Comparison of ENCODE assay signal across 8 cellular contexts in the genomic region with DNA sequence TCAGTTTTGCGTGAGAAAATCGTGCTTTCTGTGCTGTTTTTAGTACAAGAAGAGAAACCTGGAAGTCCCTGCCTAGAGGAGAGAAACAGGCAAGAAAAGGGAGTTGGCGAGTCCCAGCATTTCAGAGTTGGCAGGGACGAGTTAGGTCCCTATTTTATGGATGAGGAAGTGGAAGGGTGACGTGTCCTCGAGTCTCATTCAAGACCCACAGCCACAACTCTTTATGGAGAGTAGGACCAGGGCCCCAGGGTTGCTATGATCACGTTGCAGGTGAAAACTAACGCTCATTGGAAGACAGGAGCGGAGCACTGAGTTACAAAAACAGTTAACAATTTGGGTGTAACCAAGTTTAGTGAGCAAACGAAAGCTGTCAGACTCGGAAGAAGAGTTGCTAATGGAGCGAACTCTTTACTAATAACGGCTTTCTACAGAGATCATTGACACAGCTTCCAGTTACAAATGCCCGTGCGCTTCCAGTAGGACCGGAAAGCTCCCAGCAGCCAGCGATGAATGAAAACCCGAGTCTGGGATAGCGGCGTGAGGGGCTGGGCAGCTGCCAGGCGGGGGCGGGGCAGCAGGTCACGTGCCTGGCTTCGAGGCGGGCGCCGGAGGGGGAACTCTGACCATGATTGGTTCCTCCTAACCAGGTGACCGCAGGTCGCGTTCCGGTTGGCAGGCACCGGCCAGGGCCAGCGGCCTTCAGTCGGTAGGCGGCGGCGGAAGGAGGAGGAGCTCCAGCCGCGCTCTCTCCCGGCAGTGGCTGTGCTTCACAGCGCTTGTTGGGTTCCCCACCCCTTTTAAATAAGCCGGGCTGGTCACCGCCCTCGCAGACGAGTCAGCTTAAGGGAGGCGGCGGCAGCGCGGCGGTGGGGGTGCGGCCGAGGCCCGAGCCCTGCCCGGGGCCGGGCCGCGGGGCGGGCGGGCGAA. TPM values are rescaled to one million over a fixed set of nuclear protein-coding genes. Genes with fewer than 3 reads are reported as not detected.
DNase-seq lines count a peak whose midpoint lies in the region; ATAC-seq and TF ChIP-seq lines count a peak whose summit lies in the region.

A gene (plus strand): TSS at position 827 of the 927 bp plus-strand sequence. CDS start 257 bp downstream, outside the sequence.

- no peaks in the 10 kb centered on the region for H3K27me3 Mint-ChIP-seq in type B pancreatic cell

- DNase-seq in GM12865 (ENCODE audit: low read depth): peak; percentile 99
- DNase-seq in NCI-H1417 treated with DMSO at 0.1 percent for 48 hours (lab: John Stamatoyannopoulos, UW): peak; percentile 90
- peak; percentile 98 for DNase-seq in SW480 (ENCODE audit: low spot score)
- peak; percentile 99 to 100 (median 99) for DNase-seq in adrenal gland
- peak; percentile 99 to 100 (median 100) for DNase-seq in heart left ventricle
- peak; percentile 98 for DNase-seq in pons (ENCODE audit: low spot score)
- peak; percentile 99 for DNase-seq in type B pancreatic cell (ENCODE audit: extremely low spot score, unreplicated experiment)

- H3K27me3 ChIP-seq in adrenal gland (no peaks in the 10 kb centered on the region), heart left ventricle (no peaks in the 10 kb centered on the region)

- H3K36me3 Mint-ChIP-seq in type B pancreatic cell: peaks cover 11% of the 10 kb centered on the region

- H3K4me3 ChIP-seq in GM12865 (ENCODE audit: low read depth, low read length) (peak within 1 kb of the TSS; percentile 70), adrenal gland (peak within 1 kb of the TSS; percentile 58 to 96 (median 88)), heart left ventricle (peak within 1 kb of the TSS; percentile 72 to 97 (median 90))

- peak within 1 kb of the TSS in 4 of 5 donors; percentile 68 to 95 (median 82) for H3K27ac ChIP-seq in adrenal gland
- H3K27ac ChIP-seq in heart left ventricle: peak within 1 kb of the TSS; percentile 79 to 95 (median 90)

- no peaks in the 10 kb centered on the region for H3K9me3 Mint-ChIP-seq in type B pancreatic cell

- peaks cover 14% of the 10 kb centered on the region for H3K4me1 Mint-ChIP-seq in type B pancreatic cell (ENCODE audit: unreplicated experiment)

- ATAC-seq in HG02763 (IDR thresholded peaks at IDR 0.05; ENCODE audit: unreplicated experiment): peak; percentile 97
- peak; percentile 99 to 100 (median 100) for ATAC-seq in heart left ventricle

- H3K27ac Mint-ChIP-seq in type B pancreatic cell: peak within 1 kb of the TSS; percentile 95

- H3K9me3 ChIP-seq in adrenal gland (replicated peaks in 1 of 3) (no peaks in the 10 kb centered on the region), heart left ventricle (no peaks in the 10 kb centered on the region)

- 0% methylated on average over 16 to 60 of the region's 60 CpGs for WGBS in adrenal gland, 4 donors
- 0 to 1% (median 0%) methylated on average over 32 to 60 of the region's 60 CpGs for WGBS in heart left ventricle, 4 donors

- H3K4me1 ChIP-seq in adrenal gland (replicated peaks in 1 of 2) (peaks cover 5 to 17% of the 10 kb centered on the region in 2 donors), heart left ventricle (peaks cover 0 to 28% (median 13%) of the 10 kb centered on the region in 12 donors)

- H3K36me3 ChIP-seq in adrenal gland (replicated peaks in 1 of 2) (no peaks in the 10 kb centered on the region), heart left ventricle (no peaks in the 10 kb centered on the region)

- peak within 1 kb of the TSS; percentile 96 for H3K4me3 Mint-ChIP-seq in type B pancreatic cell

- TF ChIP-seq POLR2A in adrenal gland (IDR thresholded peaks at IDR 0.05) (peak; percentile 72 to 98), heart left ventricle (IDR thresholded peaks at IDR 0.05) (peak; percentile 59 to 95)

- intact Hi-C loops in adrenal gland (cut with DNase I): loop anchor here in 1 of 2 donors (5.0 kb wide), 1 partner anchor 84 kb away; a partner anchor contains a TSS
- intact Hi-C loops in heart left ventricle (cut with DNase I): loop anchor here (1.0 to 10.0 kb wide), 7 partner anchors 84 to 946 kb away; a partner anchor contains a TSS

- TF ChIP-seq CTCF in GM12865 (IDR thresholded peaks at IDR 0.05; ENCODE audit: insufficient read depth, low read depth, low read length, missing control alignments): no peak
- peak in 4 of 6 experiments; percentile 38 to 56 (median 46) for TF ChIP-seq CTCF in adrenal gland (IDR thresholded peaks at IDR 0.05)
- peak in 9 of 12 donors; percentile 14 to 56 (median 31) for TF ChIP-seq CTCF in heart left ventricle (IDR thresholded peaks at IDR 0.05)
- TF ChIP-seq CTCF in type B pancreatic cell (conservative IDR thresholded peaks at IDR 0.05): peak; percentile 41

RNA-seq across cellular contexts. Expression of the gene that starts here (rescaled TPM):
- 10 to 100 TPM in 2 of 8 donors, 1 to 10 TPM in 6; 2.0 to 11.6 (median 6.6) TPM for total RNA-seq in adrenal gland
- polyA plus RNA-seq in adrenal gland: 10 to 100 TPM in 1 of 3 donors, 1 to 10 TPM in 2; 3.9 to 13.3 (median 5.1) TPM
- 10 to 100 TPM in 5 of 9 donors, 1 to 10 TPM in 4; 4.5 to 17.5 (median 10.9) TPM for total RNA-seq in heart left ventricle
- polyA plus RNA-seq in heart left ventricle: 10 to 100 TPM in 1 of 2 donors, 1 to 10 TPM in 1; 3.9 to 11.1 TPM
- 20.8 and 30.7 TPM in 2 replicates for total RNA-seq in type B pancreatic cell (ENCODE audit: low replicate concordance)

Comparison
In these comparisons a context has a peak if more than half of its experiments do, and no peak if none do; other contexts are left out.
1. Peak in every context shown above with its lines: DNase-seq, ATAC-seq, H3K4me3 ChIP-seq and H3K27ac ChIP-seq.